8 cellular contexts compared by ENCODE assay signal in genomic region chr1:35452086-35452485, GRCh38.
DNase-seq lines count a peak whose midpoint lies in the region; ATAC-seq and TF ChIP-seq lines count a peak whose summit lies in the region.

No MANE protein-coding gene starts in this region.

- H3K9me3 ChIP-seq in transverse colon, result no peaks in the 10 kb centered on the region

- no peak for TF ChIP-seq EP300 in transverse colon (IDR thresholded peaks at IDR 0.05; ENCODE audit: low read depth)

- peaks cover 0 to 29% (median 10%) of the 10 kb centered on the region in 4 donors for H3K36me3 ChIP-seq in transverse colon

- peak overlapping the region; percentile 48 to 69 (median 52) for H3K27ac ChIP-seq in transverse colon

- H3K27me3 Mint-ChIP-seq in activated T-cell treated with anti-CD3 and anti-CD28 coated beads, Interleukin-2, amount 50 U/mL, for 24 hours, result no peaks in the 10 kb centered on the region

- H3K9me3 Mint-ChIP-seq in activated T-cell treated with anti-CD3 and anti-CD28 coated beads, Interleukin-2, amount 50 U/mL, for 24 hours, result no peaks in the 10 kb centered on the region

- no peaks in the 10 kb centered on the region for H3K27me3 ChIP-seq in transverse colon

- H3K27ac Mint-ChIP-seq in activated T-cell treated with anti-CD3 and anti-CD28 coated beads, Interleukin-2, amount 50 U/mL, for 24 hours, result peak overlapping the region; percentile 71

- no peak overlapping the region for H3K4me3 Mint-ChIP-seq in activated T-cell treated with anti-CD3 and anti-CD28 coated beads, Interleukin-2, amount 50 U/mL, for 24 hours

- TF ChIP-seq POLR2A in transverse colon (IDR thresholded peaks at IDR 0.05), result no peak

- ATAC-seq in HG02840 (IDR thresholded peaks at IDR 0.05; ENCODE audit: low FRiP score, unreplicated experiment) (no peak), GM21576 (IDR thresholded peaks at IDR 0.05; ENCODE audit: unreplicated experiment) (no peak)

- WGBS in transverse colon (ENCODE audit: low coverage in 1 of 2), 2 donors, result 22 to 40% methylated on average over 1 of the region's 1 CpG

- in situ Hi-C loops in transverse colon (cut with MboI; ENCODE audit: low pct_ligation_motif_present in 1 of 4, low pct_unique_long_range_greater_than_20kb in 1 of 4, low sequenced_read_pairs in 3 of 4), result loop anchor here (5.0 to 25.0 kb wide), 4 partner anchors 110 to 310 kb away; partner anchors contain the start of genes C1orf216 (in 1 of the 4), CLSPN (in 1 of the 4), KIAA0319L (in 1 of the 4) and NCDN (in 1 of the 4)

- no peak for TF ChIP-seq CTCF in transverse colon (IDR thresholded peaks at IDR 0.05)

- H3K36me3 Mint-ChIP-seq in activated T-cell treated with anti-CD3 and anti-CD28 coated beads, Interleukin-2, amount 50 U/mL, for 24 hours (ENCODE audit: low read depth), result peaks cover 31% of the 10 kb centered on the region

- H3K4me3 ChIP-seq in transverse colon, result no peak overlapping the region

- peaks cover 7 to 27% (median 13%) of the 10 kb centered on the region in 4 donors for H3K4me1 ChIP-seq in transverse colon

- intact Hi-C loops in transverse colon (cut with DNase I; ENCODE audit: low total_unique reads), result loop anchor here (5.0 to 10.0 kb wide), 2 partner anchors 110 to 263 kb away; partner anchors contain the start of gene C1orf216

- DNase-seq in activated T-cell treated with anti-CD3 and anti-CD28 coated beads, Interleukin-2, amount 50 U/mL, for 24 hours, result no peak
- DNase-seq in activated T-cell treated with anti-CD3 and anti-CD28 coated beads for 4 hours, result no peak
- peak; percentile 52 for DNase-seq in astrocyte of the hippocampus (ENCODE audit: low read depth, low spot score)
- peak; percentile 23 to 33 for DNase-seq in hippocampal formation (lab: John Stamatoyannopoulos, UW)
- DNase-seq in transverse colon, result peak; percentile 29
- no peak for DNase-seq in D341Med (ENCODE audit: low spot score)

- peaks cover 43% of the 10 kb centered on the region for H3K4me1 Mint-ChIP-seq in activated T-cell treated with anti-CD3 and anti-CD28 coated beads, Interleukin-2, amount 50 U/mL, for 24 hours (ENCODE audit: low read depth)

Comparison
In these comparisons a context has a peak if more than half of its experiments do, and no peak if none do; other contexts are left out.
1. DNase-seq: peak in astrocyte of the hippocampus (single experiment), hippocampal formation (2 of 2) and transverse colon (single experiment); none in activated T-cell treated with anti-CD3 and anti-CD28 coated beads, Interleukin-2, amount 50 U/mL, for 24 hours (single experiment), activated T-cell treated with anti-CD3 and anti-CD28 coated beads for 4 hours (single experiment) and D341Med (single experiment).